ENCODE assay signal across 29 cellular contexts in genomic region chr14:104154246-104154645, GRCh38. TPM values are rescaled to one million over a fixed set of nuclear protein-coding genes. Genes with fewer than 3 reads are reported as not detected.
"Had no signal": no experiment of that assay in that cellular context is flagged by ENCODE, and none has a peak within 500 bp of the region (broad histone marks: within the 10 kb centered on the region; RNA-seq: fewer than 3 reads in every experiment).

No MANE protein-coding gene starts in this region.

- H3K4me1 ChIP-seq: parathyroid adenoma, psoas muscle, uterus had no signal

- H3K27ac Mint-ChIP-seq: natural killer cell; neural progenitor cell; progenitor cell of endocrine pancreas; stimulated activated effector memory CD8-positive, alpha-beta T cell treated with anti-CD3 and anti-CD28 coated beads, Interleukin-12 subunit alpha, Interleukin-12 subunit beta, amount 100 ng/mL, for 72 hours; stimulated activated naive B cell treated with anti-CD40 and anti-IgM and Interleukin-4, amounts not matched to agents 10 μg/mL and 1 μg/mL and 100 μg/mL, for 72 hours; stimulated activated naive CD8-positive, alpha-beta T cell treated with anti-CD3 and anti-CD28 coated beads, Interleukin-15, Interleukin-2, amounts not matched to agents 100 ng/mL and 50 ng/mL, for 24 hours had no signal

- H3K27me3 ChIP-seq: neural progenitor cell, neutrophil, right lobe of liver, sigmoid colon, thyroid gland, upper lobe of right lung, uterus had no signal

- DNase-seq: naive thymus-derived CD4-positive, alpha-beta T cell; natural killer cell; nucleus accumbens; posterior cingulate gyrus; psoas muscle; right lobe of liver; sigmoid colon; small intestine; stimulated activated CD4-positive, alpha-beta T cell treated with anti-CD3 and anti-CD28 coated beads, Interleukin-15, amount 100 ng/mL, for 24 hours; stimulated activated CD4-positive, alpha-beta T cell treated with anti-CD3 and anti-CD28 coated beads, Interleukin-2, amount 100 ng/mL, for 24 hours; stimulated activated CD4-positive, alpha-beta T cell treated with anti-CD3 and anti-CD28 coated beads, Interleukin-2, amount 100 ng/mL, for 48 hours; stimulated activated CD4-positive, alpha-beta T cell treated with anti-CD3 and anti-CD28 coated beads, Interleukin-4, amount 100 ng/mL, for 24 hours; stimulated activated naive B cell treated with anti-CD40 and anti-IgM and Interleukin-4, amounts not matched to agents 10 μg/mL and 1 μg/mL and 100 μg/mL, for 72 hours; stimulated activated naive CD4-positive, alpha-beta T cell treated with Interleukin-2 at 50 U/mL for 16 hours; stomach; thyroid gland; trophoblast cell; upper lobe of right lung; uterus had no signal

- H3K4me2 ChIP-seq: neural progenitor cell had no signal

- H3K4me1 Mint-ChIP-seq: naive thymus-derived CD4-positive, alpha-beta T cell; natural killer cell; stimulated activated effector memory CD8-positive, alpha-beta T cell treated with anti-CD3 and anti-CD28 coated beads, Interleukin-12 subunit alpha, Interleukin-12 subunit beta, amount 100 ng/mL, for 72 hours; stimulated activated naive B cell treated with anti-CD40 and anti-IgM and Interleukin-4, amounts not matched to agents 10 μg/mL and 1 μg/mL and 100 μg/mL, for 72 hours had no signal

- H3K9ac ChIP-seq: neural progenitor cell, parathyroid adenoma had no signal

- H3K9me3 Mint-ChIP-seq: natural killer cell; nephron; neural progenitor cell; stimulated activated effector memory CD8-positive, alpha-beta T cell treated with anti-CD3 and anti-CD28 coated beads, Interleukin-12 subunit alpha, Interleukin-12 subunit beta, amount 100 ng/mL, for 72 hours; stimulated activated naive B cell treated with anti-CD40 and anti-IgM and Interleukin-4, amounts not matched to agents 10 μg/mL and 1 μg/mL and 100 μg/mL, for 72 hours; stimulated activated naive CD8-positive, alpha-beta T cell treated with anti-CD3 and anti-CD28 coated beads, Interleukin-15, Interleukin-2, amounts not matched to agents 100 ng/mL and 50 ng/mL, for 24 hours had no signal

- H3K4me3 ChIP-seq: neural progenitor cell, psoas muscle, right lobe of liver, sigmoid colon, stomach, thoracic aorta, thyroid gland, tibial nerve, upper lobe of right lung, uterus had no signal

- H3K9me3 ChIP-seq: neutrophil, psoas muscle, right lobe of liver, sigmoid colon, stomach, thoracic aorta, thyroid gland, tibial nerve, upper lobe of right lung, uterus had no signal

- H3K27me3 Mint-ChIP-seq: naive thymus-derived CD4-positive, alpha-beta T cell; progenitor cell of endocrine pancreas; stimulated activated naive CD8-positive, alpha-beta T cell treated with anti-CD3 and anti-CD28 coated beads, Interleukin-15, Interleukin-2, amounts not matched to agents 100 ng/mL and 50 ng/mL, for 24 hours had no signal

- H2AFZ ChIP-seq: neural progenitor cell, parathyroid adenoma had no signal

- H3K36me3 ChIP-seq: neural progenitor cell, neutrophil, right lobe of liver, sigmoid colon, stomach, thoracic aorta, thyroid gland, upper lobe of right lung, uterus had no signal

- ATAC-seq: naive thymus-derived CD4-positive, alpha-beta T cell; psoas muscle; right cardiac atrium; right lobe of liver; stimulated activated effector memory CD8-positive, alpha-beta T cell treated with anti-CD3 and anti-CD28 coated beads, Interleukin-12 subunit alpha, Interleukin-12 subunit beta, amount 100 ng/mL, for 72 hours; stimulated activated naive B cell treated with anti-CD40 and anti-IgM and Interleukin-4, amounts not matched to agents 10 μg/mL and 1 μg/mL and 100 μg/mL, for 72 hours; upper lobe of right lung had no signal

- H3K36me3 Mint-ChIP-seq: naive thymus-derived CD4-positive, alpha-beta T cell; natural killer cell; neural progenitor cell; stimulated activated effector memory CD8-positive, alpha-beta T cell treated with anti-CD3 and anti-CD28 coated beads, Interleukin-12 subunit alpha, Interleukin-12 subunit beta, amount 100 ng/mL, for 72 hours; stimulated activated naive B cell treated with anti-CD40 and anti-IgM and Interleukin-4, amounts not matched to agents 10 μg/mL and 1 μg/mL and 100 μg/mL, for 72 hours had no signal

- H3K4me3 Mint-ChIP-seq: naive thymus-derived CD4-positive, alpha-beta T cell; natural killer cell; nephron; neural progenitor cell; stimulated activated effector memory CD8-positive, alpha-beta T cell treated with anti-CD3 and anti-CD28 coated beads, Interleukin-12 subunit alpha, Interleukin-12 subunit beta, amount 100 ng/mL, for 72 hours; stimulated activated naive B cell treated with anti-CD40 and anti-IgM and Interleukin-4, amounts not matched to agents 10 μg/mL and 1 μg/mL and 100 μg/mL, for 72 hours; stimulated activated naive CD8-positive, alpha-beta T cell treated with anti-CD3 and anti-CD28 coated beads, Interleukin-15, Interleukin-2, amounts not matched to agents 100 ng/mL and 50 ng/mL, for 24 hours had no signal

- H3K27ac ChIP-seq: neural progenitor cell, neutrophil, parathyroid adenoma, psoas muscle, right lobe of liver, sigmoid colon, stomach, thoracic aorta, thyroid gland, tibial nerve, upper lobe of right lung, uterus had no signal

RNA-seq across cellular contexts. Expression of gene KIF26A, which starts 15.9 kb away (rescaled TPM):
- total RNA-seq: natural killer cell had no signal
- polyA plus RNA-seq: naive thymus-derived CD4-positive, alpha-beta T cell had no signal
